16 cellular contexts compared by ENCODE assay signal in the genomic region with DNA sequence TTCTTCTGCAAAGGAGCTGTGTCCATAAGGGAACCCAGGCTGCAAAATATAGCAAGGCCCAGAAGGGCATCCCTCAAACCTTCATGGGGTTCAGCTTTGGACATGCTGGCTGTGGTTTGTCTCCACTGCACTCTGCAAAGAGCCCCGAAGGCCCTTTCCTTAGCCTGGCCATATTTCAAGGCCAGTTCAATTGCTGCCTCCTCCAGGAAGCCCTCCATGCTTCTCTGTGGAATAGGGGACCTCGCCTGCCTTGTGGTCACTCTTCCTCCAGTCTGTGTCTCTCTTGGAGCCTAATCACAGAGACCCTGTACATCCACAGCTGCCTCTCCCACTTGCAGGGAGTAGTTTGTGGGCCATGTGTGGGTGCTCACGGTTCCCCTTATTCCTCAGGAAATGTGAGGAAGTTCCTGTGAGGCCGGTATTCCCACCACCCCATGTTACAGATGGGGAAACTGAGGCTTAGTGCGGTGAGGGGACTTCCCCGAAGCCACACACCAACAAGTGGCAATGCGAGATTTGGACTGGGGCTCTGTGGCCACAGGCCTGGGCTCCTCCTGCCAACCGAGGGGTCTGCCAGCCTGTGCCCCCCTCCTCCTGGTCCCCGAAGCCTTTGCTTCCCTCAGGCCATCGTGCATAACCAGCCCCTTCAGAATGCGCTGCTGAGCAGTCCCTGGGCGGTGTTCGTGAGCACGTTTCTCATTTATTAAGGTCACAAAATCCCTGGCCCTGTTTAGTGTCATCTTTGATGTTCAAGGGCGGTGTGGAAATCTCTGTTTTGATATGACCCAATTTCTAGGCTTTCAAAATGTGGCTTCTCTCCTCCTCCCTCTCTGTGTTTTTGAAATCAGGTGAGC.
DNase-seq lines count a peak whose midpoint lies in the region; ATAC-seq, FAIRE-seq and TF ChIP-seq lines count a peak whose summit lies in the region.
"Had no signal": no experiment of that assay in that cellular context is flagged by ENCODE, and none has a peak within 500 bp of the region (broad histone marks: within the 10 kb centered on the region; RNA-seq: fewer than 3 reads in every experiment).

No MANE protein-coding gene starts in this region.

- no peak for TF ChIP-seq CTCF in left ventricle myocardium inferior (IDR thresholded peaks at IDR 0.05; ENCODE audit: borderline replicate concordance)
- TF ChIP-seq CTCF in bronchial epithelial cell (IDR thresholded peaks at IDR 0.05; ENCODE audit: insufficient read depth, low read length, severe bottlenecking) = no peak
- no peak for TF ChIP-seq CTCF in WTC11 (IDR thresholded peaks at IDR 0.05)

- H3K9ac ChIP-seq in muscle layer of colon (ENCODE audit: low read length) = no peak overlapping the region
- no peak overlapping the region for H3K9ac ChIP-seq in skeletal muscle satellite cell (ENCODE audit: low read depth, low read length)

- ATAC-seq in left ventricle myocardium superior (no peak), WTC11 (no peak)

- intact Hi-C loops in left ventricle myocardium inferior (cut with micrococcal nuclease) = no loop called here
- intact Hi-C loops in left ventricle myocardium superior (cut with micrococcal nuclease) = loop anchor here (10.0 kb wide), 1 partner anchor 45 kb away; no protein-coding TSS in a partner anchor

- no peaks in the 10 kb centered on the region for H3K27me3 ChIP-seq in left ventricle myocardium inferior (ENCODE audit: low read depth)
- no peaks in the 10 kb centered on the region for H3K27me3 ChIP-seq in bronchial epithelial cell (ENCODE audit: control insufficient read depth, insufficient read depth, low read length)
- H3K27me3 ChIP-seq in muscle layer of colon (ENCODE audit: control insufficient read depth in 1 of 2, insufficient read depth in 2 of 2, low read length in 2 of 2) = no peaks in the 10 kb centered on the region
- H3K27me3 ChIP-seq in skeletal muscle satellite cell (ENCODE audit: control insufficient read depth, insufficient read depth, low read length) = no peaks in the 10 kb centered on the region
- no peaks in the 10 kb centered on the region for H3K27me3 ChIP-seq in CD8-positive, alpha-beta memory T cell (ENCODE audit: insufficient read depth, low read length, poor library complexity, severe bottlenecking)

- no peak overlapping the region for H3K4me3 Mint-ChIP-seq in WTC11
- no peak overlapping the region for H3K4me3 Mint-ChIP-seq in CD8-positive, alpha-beta memory T cell
- H3K4me3 Mint-ChIP-seq: CD4-positive, alpha-beta memory T cell had no signal

- H3K36me3 ChIP-seq in left ventricle myocardium inferior = peaks cover 14% of the 10 kb centered on the region
- H3K36me3 ChIP-seq in bronchial epithelial cell (ENCODE audit: control insufficient read depth, insufficient read depth, low read length) = no peaks in the 10 kb centered on the region
- peaks cover 6% of the 10 kb centered on the region for H3K36me3 ChIP-seq in muscle layer of colon (ENCODE audit: insufficient read depth, low read length)
- peaks cover 7% of the 10 kb centered on the region for H3K36me3 ChIP-seq in skeletal muscle satellite cell (ENCODE audit: insufficient read depth, low read length)
- no peaks in the 10 kb centered on the region for H3K36me3 ChIP-seq in CD8-positive, alpha-beta memory T cell (ENCODE audit: insufficient read depth, low read length)

- H3K4me2 ChIP-seq in skeletal muscle satellite cell (ENCODE audit: low read length) = peak overlapping the region; percentile 37

- H3K27ac ChIP-seq in left ventricle myocardium inferior (replicated peaks) (peak overlapping the region; percentile 55), muscle layer of colon (ENCODE audit: low read depth, low read length) (peak overlapping the region; percentile 47)
- H3K27ac ChIP-seq in CD8-positive, alpha-beta memory T cell (ENCODE audit: low read depth, low read length) = no peak overlapping the region

- POLR2A ChIA-PET in WTC11 (lab: Charles Lee) = no interaction called here
- POLR2A ChIA-PET in CD8-positive, alpha-beta memory T cell (lab: Charles Lee) = no interaction called here

- H3K9me3 Mint-ChIP-seq in WTC11 = no peaks in the 10 kb centered on the region
- no peaks in the 10 kb centered on the region for H3K9me3 Mint-ChIP-seq in CD8-positive, alpha-beta memory T cell
- H3K9me3 Mint-ChIP-seq: CD4-positive, alpha-beta memory T cell had no signal

- DNase-seq in left ventricle myocardium inferior (no peak), left ventricle myocardium superior (no peak), bronchial epithelial cell (ENCODE audit: low read depth) (no peak), cerebellum (ENCODE audit: low spot score) (no peak), WTC11 (ENCODE audit: low spot score) (no peak)
- DNase-seq in CD8-positive, alpha-beta memory T cell = no peak
- DNase-seq: 8988T; CD4-positive, alpha-beta memory T cell; GOT3; NCI-H1105 treated with DMSO at 0.1 percent for 48 hours; NCI-H187; NCI-H69; SIG-M5 had no signal

- no peak overlapping the region for H3K4me3 ChIP-seq in left ventricle myocardium inferior
- H3K4me3 ChIP-seq in bronchial epithelial cell (ENCODE audit: low read depth, low read length) = no peak overlapping the region
- H3K4me3 ChIP-seq in muscle layer of colon (ENCODE audit: low read depth in 1 of 2, low read length in 2 of 2) = no peak overlapping the region
- no peak overlapping the region for H3K4me3 ChIP-seq in skeletal muscle satellite cell (ENCODE audit: low read length)
- H3K4me3 ChIP-seq in CD8-positive, alpha-beta memory T cell (ENCODE audit: low read length) = no peak overlapping the region

- peak; percentile 77 for FAIRE-seq in bronchial epithelial cell (lab: Jason Lieb, UNC)
- FAIRE-seq: RCC 7860 had no signal

- no peaks in the 10 kb centered on the region; the same call in 1 of the 2 replicates for H3K36me3 Mint-ChIP-seq in WTC11
- H3K36me3 Mint-ChIP-seq in CD8-positive, alpha-beta memory T cell = peaks cover 0 to 9% (median 0%) of the 10 kb centered on the region in 3 donors

- H3K4me1 Mint-ChIP-seq in WTC11 = peaks cover 16% of the 10 kb centered on the region
- peaks cover 5 to 6% (median 6%) of the 10 kb centered on the region in 3 donors for H3K4me1 Mint-ChIP-seq in CD8-positive, alpha-beta memory T cell

- no peaks in the 10 kb centered on the region for H3K27me3 Mint-ChIP-seq in WTC11 (ENCODE audit: low read depth)
- no peaks in the 10 kb centered on the region for H3K27me3 Mint-ChIP-seq in CD8-positive, alpha-beta memory T cell
- H3K27me3 Mint-ChIP-seq: CD4-positive, alpha-beta memory T cell had no signal

- H3K4me1 ChIP-seq in left ventricle myocardium inferior (peaks cover 55% of the 10 kb centered on the region), muscle layer of colon (ENCODE audit: insufficient read depth, low read length) (peaks cover 52% of the 10 kb centered on the region), skeletal muscle satellite cell (ENCODE audit: control insufficient read depth, insufficient read depth, low read length) (peaks cover 39% of the 10 kb centered on the region)
- no peaks in the 10 kb centered on the region for H3K4me1 ChIP-seq in CD8-positive, alpha-beta memory T cell (ENCODE audit: insufficient read depth, low read length)

- no peak overlapping the region for H3K27ac Mint-ChIP-seq in WTC11
- no peak overlapping the region for H3K27ac Mint-ChIP-seq in CD8-positive, alpha-beta memory T cell

- CTCF ChIA-PET in WTC11 (lab: Charles Lee) = interaction anchor here (1.5 kb wide), 1 partner anchor 97 kb away, joined by 3 read pairs; no protein-coding TSS in a partner anchor
- CTCF ChIA-PET in CD8-positive, alpha-beta memory T cell (lab: Charles Lee) = no interaction called here

- peaks cover 2% of the 10 kb centered on the region for H3K9me3 ChIP-seq in left ventricle myocardium inferior (replicated peaks)
- H3K9me3 ChIP-seq in muscle layer of colon (ENCODE audit: low read length) = no peaks in the 10 kb centered on the region
- H3K9me3 ChIP-seq in skeletal muscle satellite cell (replicated peaks; ENCODE audit: low read length) = no peaks in the 10 kb centered on the region
- no peaks in the 10 kb centered on the region for H3K9me3 ChIP-seq in CD8-positive, alpha-beta memory T cell (ENCODE audit: low read length)

TF ChIP-seq in WTC11, 78 proteins besides CTCF, POLR2A, EP300 and RAD21 (continues in another document):
- TF ChIP-seq, protein P1, sequence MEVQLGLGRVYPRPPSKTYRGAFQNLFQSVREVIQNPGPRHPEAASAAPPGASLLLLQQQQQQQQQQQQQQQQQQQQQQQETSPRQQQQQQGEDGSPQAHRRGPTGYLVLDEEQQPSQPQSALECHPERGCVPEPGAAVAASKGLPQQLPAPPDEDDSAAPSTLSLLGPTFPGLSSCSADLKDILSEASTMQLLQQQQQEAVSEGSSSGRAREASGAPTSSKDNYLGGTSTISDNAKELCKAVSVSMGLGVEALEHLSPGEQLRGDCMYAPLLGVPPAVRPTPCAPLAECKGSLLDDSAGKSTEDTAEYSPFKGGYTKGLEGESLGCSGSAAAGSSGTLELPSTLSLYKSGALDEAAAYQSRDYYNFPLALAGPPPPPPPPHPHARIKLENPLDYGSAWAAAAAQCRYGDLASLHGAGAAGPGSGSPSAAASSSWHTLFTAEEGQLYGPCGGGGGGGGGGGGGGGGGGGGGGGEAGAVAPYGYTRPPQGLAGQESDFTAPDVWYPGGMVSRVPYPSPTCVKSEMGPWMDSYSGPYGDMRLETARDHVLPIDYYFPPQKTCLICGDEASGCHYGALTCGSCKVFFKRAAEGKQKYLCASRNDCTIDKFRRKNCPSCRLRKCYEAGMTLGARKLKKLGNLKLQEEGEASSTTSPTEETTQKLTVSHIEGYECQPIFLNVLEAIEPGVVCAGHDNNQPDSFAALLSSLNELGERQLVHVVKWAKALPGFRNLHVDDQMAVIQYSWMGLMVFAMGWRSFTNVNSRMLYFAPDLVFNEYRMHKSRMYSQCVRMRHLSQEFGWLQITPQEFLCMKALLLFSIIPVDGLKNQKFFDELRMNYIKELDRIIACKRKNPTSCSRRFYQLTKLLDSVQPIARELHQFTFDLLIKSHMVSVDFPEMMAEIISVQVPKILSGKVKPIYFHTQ (CRISPR knock-in tag; IDR thresholded peaks at IDR 0.05) = no peak
- TF ChIP-seq TEAD1 (CRISPR knock-in tag; IDR thresholded peaks at IDR 0.05) (no peak), ZNF263 (CRISPR knock-in tag; IDR thresholded peaks at IDR 0.05; ENCODE audit: low read depth) (no peak), ESRRA (CRISPR knock-in tag; IDR thresholded peaks at IDR 0.05; ENCODE audit: borderline replicate concordance) (no peak), SMAD4 (CRISPR knock-in tag; IDR thresholded peaks at IDR 0.05) (no peak), NR1H2 (CRISPR knock-in tag; IDR thresholded peaks at IDR 0.05) (no peak), SOX15 (CRISPR knock-in tag; IDR thresholded peaks at IDR 0.05) (no peak), SMAD3 (CRISPR knock-in tag; IDR thresholded peaks at IDR 0.05; ENCODE audit: borderline replicate concordance) (no peak)
- TF ChIP-seq, protein P2, sequence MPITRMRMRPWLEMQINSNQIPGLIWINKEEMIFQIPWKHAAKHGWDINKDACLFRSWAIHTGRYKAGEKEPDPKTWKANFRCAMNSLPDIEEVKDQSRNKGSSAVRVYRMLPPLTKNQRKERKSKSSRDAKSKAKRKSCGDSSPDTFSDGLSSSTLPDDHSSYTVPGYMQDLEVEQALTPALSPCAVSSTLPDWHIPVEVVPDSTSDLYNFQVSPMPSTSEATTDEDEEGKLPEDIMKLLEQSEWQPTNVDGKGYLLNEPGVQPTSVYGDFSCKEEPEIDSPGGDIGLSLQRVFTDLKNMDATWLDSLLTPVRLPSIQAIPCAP (CRISPR knock-in tag; IDR thresholded peaks at IDR 0.05) = no peak
